In the genomic region with DNA sequence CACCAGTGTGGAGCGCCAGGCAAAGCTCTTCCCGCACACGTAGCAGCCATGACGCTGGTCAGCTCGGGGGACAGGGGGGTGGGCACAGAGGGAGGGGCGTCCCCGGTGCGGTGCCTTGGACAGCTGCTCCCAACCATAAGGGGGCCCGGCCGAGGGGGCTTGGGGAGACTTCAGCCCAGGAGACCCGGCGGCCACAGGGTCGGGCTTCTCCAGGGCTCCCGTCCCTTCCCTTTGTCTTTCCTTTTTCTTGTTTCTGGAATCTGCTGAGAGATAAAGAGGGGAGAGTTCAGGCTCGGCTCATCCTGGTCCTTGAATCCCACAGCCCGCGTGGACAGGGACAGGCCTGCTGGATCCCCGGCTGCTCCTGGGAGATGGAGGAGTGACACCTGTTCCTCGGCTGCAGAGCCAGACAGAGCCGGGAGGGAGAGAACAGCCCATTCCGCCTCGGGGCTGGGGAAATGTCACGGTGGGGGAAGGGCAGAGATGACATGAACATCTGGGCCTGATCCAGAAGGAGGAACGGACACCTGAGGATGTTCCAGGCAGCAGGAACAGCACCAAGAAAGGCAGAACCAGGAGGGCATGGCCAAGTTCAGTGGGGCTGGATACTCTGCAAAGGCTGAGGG, we compare ENCODE assay signal across 11 cellular contexts. TPM values are rescaled to one million over a fixed set of nuclear protein-coding genes. Genes with fewer than 3 reads are reported as not detected.
DNase-seq lines count a peak whose midpoint lies in the region; ATAC-seq and TF ChIP-seq lines count a peak whose summit lies in the region.
"Had no signal": no experiment of that assay in that cellular context is flagged by ENCODE, and none has a peak within 500 bp of the region (broad histone marks: within the 10 kb centered on the region; RNA-seq: fewer than 3 reads in every experiment).

No MANE protein-coding gene starts in this region.

- no peak for DNase-seq in CD4-positive, CD25-positive, alpha-beta regulatory T cell
- DNase-seq in GM23338 (ENCODE audit: low spot score) = no peak
- no peak for DNase-seq in activated naive CD8-positive, alpha-beta T cell treated with anti-CD3 and anti-CD28 coated beads for 36 hours
- no peak for DNase-seq in Peyer's patch
- DNase-seq: DMS153, foreskin keratinocyte, NCI-H2171 had no signal

- no peak overlapping the region for H3K27ac ChIP-seq in CD4-positive, CD25-positive, alpha-beta regulatory T cell (ENCODE audit: insufficient read depth, low read length, poor library complexity, severe bottlenecking)
- no peak overlapping the region for H3K27ac ChIP-seq in GM23338 (ENCODE audit: low read depth)
- no peak overlapping the region for H3K27ac ChIP-seq in Peyer's patch
- H3K27ac ChIP-seq: foreskin keratinocyte had no signal

- H3K4me1 Mint-ChIP-seq in CD4-positive, CD25-positive, alpha-beta regulatory T cell = peaks cover 8 to 67% (median 32%) of the 10 kb centered on the region in 4 donors
- H3K4me1 Mint-ChIP-seq in GM23338 (peaks cover 20% of the 10 kb centered on the region), nephron (peaks cover 22% of the 10 kb centered on the region)
- H3K4me1 Mint-ChIP-seq in activated naive CD8-positive, alpha-beta T cell treated with anti-CD3 and anti-CD28 coated beads for 36 hours = peaks cover 50% of the 10 kb centered on the region

- no peaks in the 10 kb centered on the region for H3K27me3 ChIP-seq in CD4-positive, CD25-positive, alpha-beta regulatory T cell (ENCODE audit: control insufficient read depth, insufficient read depth, low read length)
- H3K27me3 ChIP-seq in GM23338 (ENCODE audit: insufficient read depth) (no peaks in the 10 kb centered on the region), Peyer's patch (no peaks in the 10 kb centered on the region)
- H3K27me3 ChIP-seq: foreskin keratinocyte had no signal

- no peak for TF ChIP-seq POLR2A in Peyer's patch (IDR thresholded peaks at IDR 0.05)

- H2AFZ ChIP-seq in GM23338 = no peak overlapping the region

- no peaks in the 10 kb centered on the region for H3K9me3 Mint-ChIP-seq in CD4-positive, CD25-positive, alpha-beta regulatory T cell
- no peaks in the 10 kb centered on the region; the same call in 2 of the 3 replicates for H3K9me3 Mint-ChIP-seq in GM23338
- no peaks in the 10 kb centered on the region for H3K9me3 Mint-ChIP-seq in activated naive CD8-positive, alpha-beta T cell treated with anti-CD3 and anti-CD28 coated beads for 36 hours
- H3K9me3 Mint-ChIP-seq in nephron = no peaks in the 10 kb centered on the region

- H3K36me3 Mint-ChIP-seq in CD4-positive, CD25-positive, alpha-beta regulatory T cell = peaks cover 16% of the 10 kb centered on the region
- H3K36me3 Mint-ChIP-seq in GM23338 (ENCODE audit: low read depth) (peaks cover 21% of the 10 kb centered on the region), nephron (ENCODE audit: low read depth) (peaks cover 28% of the 10 kb centered on the region)
- H3K36me3 Mint-ChIP-seq in activated naive CD8-positive, alpha-beta T cell treated with anti-CD3 and anti-CD28 coated beads for 36 hours = peaks cover 35% of the 10 kb centered on the region

- H3K4me1 ChIP-seq in CD4-positive, CD25-positive, alpha-beta regulatory T cell (ENCODE audit: control insufficient read depth, insufficient read depth, low read length, poor library complexity, severe bottlenecking) = peaks cover 60% of the 10 kb centered on the region
- peaks cover 19% of the 10 kb centered on the region for H3K4me1 ChIP-seq in GM23338 (ENCODE audit: insufficient read depth)
- H3K4me1 ChIP-seq in Peyer's patch = peaks cover 0 to 34% (median 5%) of the 10 kb centered on the region in 4 donors

- H3K4me3 ChIP-seq in CD4-positive, CD25-positive, alpha-beta regulatory T cell (ENCODE audit: low read depth, low read length) = no peak overlapping the region
- no peak overlapping the region for H3K4me3 ChIP-seq in GM23338
- H3K4me3 ChIP-seq in Peyer's patch = peak overlapping the region in 1 of 4 donors; percentile 96

- H3K4me3 Mint-ChIP-seq in CD4-positive, CD25-positive, alpha-beta regulatory T cell = peak overlapping the region; percentile 46 to 93 (median 90)
- H3K4me3 Mint-ChIP-seq in GM23338 = peak overlapping the region; percentile 54
- peak overlapping the region; percentile 60 for H3K4me3 Mint-ChIP-seq in activated naive CD8-positive, alpha-beta T cell treated with anti-CD3 and anti-CD28 coated beads for 36 hours
- H3K4me3 Mint-ChIP-seq in nephron = peak overlapping the region; percentile 90 to 94 (median 91)

- ATAC-seq in CD4-positive, CD25-positive, alpha-beta regulatory T cell (ENCODE audit: low read depth in 2 of 2) = no peak
- ATAC-seq in GM23338 (no peak), HG02571 (IDR thresholded peaks at IDR 0.05; ENCODE audit: unreplicated experiment) (no peak), GM21717 (IDR thresholded peaks at IDR 0.05; ENCODE audit: unreplicated experiment) (no peak)
- ATAC-seq: foreskin keratinocyte, SK-N-SH treated with all-trans-retinoic acid at 6 μM for 48 hours had no signal

- no peak for TF ChIP-seq CTCF in GM23338 (conservative IDR thresholded peaks at IDR 0.05; ENCODE audit: low read depth in 2 of 2)
- TF ChIP-seq CTCF in nephron (IDR thresholded peaks at IDR 0.05; ENCODE audit: unreplicated experiment in 3 of 3) = no peak
- no peak for TF ChIP-seq CTCF in Peyer's patch (IDR thresholded peaks at IDR 0.05)

- H3K9me2 ChIP-seq in GM23338 (ENCODE audit: insufficient read depth) = 0 out of 2 replicates have a peak, but pooled peaks cover 3% of the 10 kb centered on the region

- H3K36me3 ChIP-seq in CD4-positive, CD25-positive, alpha-beta regulatory T cell (ENCODE audit: control insufficient read depth, insufficient read depth, low read length) = peaks cover 18% of the 10 kb centered on the region
- no peaks in the 10 kb centered on the region; the same call in 1 of the 2 replicates for H3K36me3 ChIP-seq in GM23338 (ENCODE audit: insufficient read depth)
- H3K36me3 ChIP-seq in Peyer's patch = peaks cover 0 to 27% (median 0%) of the 10 kb centered on the region in 3 donors

- H3K4me2 ChIP-seq in GM23338 = no peak overlapping the region

- no peaks in the 10 kb centered on the region for H3K9me3 ChIP-seq in CD4-positive, CD25-positive, alpha-beta regulatory T cell (ENCODE audit: control insufficient read depth in 2 of 2, low read length in 2 of 2)
- H3K9me3 ChIP-seq in Peyer's patch = no peaks in the 10 kb centered on the region

- H3K27me3 Mint-ChIP-seq in CD4-positive, CD25-positive, alpha-beta regulatory T cell = no peaks in the 10 kb centered on the region
- peaks cover 17% of the 10 kb centered on the region for H3K27me3 Mint-ChIP-seq in GM23338 (ENCODE audit: insufficient read depth, low read depth, poor library complexity)
- peaks cover 4% of the 10 kb centered on the region for H3K27me3 Mint-ChIP-seq in activated naive CD8-positive, alpha-beta T cell treated with anti-CD3 and anti-CD28 coated beads for 36 hours
- H3K27me3 Mint-ChIP-seq in nephron (ENCODE audit: low read depth) = no peaks in the 10 kb centered on the region

- no peaks in the 10 kb centered on the region for H4K20me1 ChIP-seq in GM23338 (replicated peaks; ENCODE audit: insufficient read depth)

- 0 out of 2 replicates have a peak, but pooled peaks cover 16% of the 10 kb centered on the region for H3F3A ChIP-seq in GM23338 (replicated peaks; ENCODE audit: low read depth)

- peaks cover 3% of the 10 kb centered on the region; the same call in 1 of the 2 replicates for H3K79me2 ChIP-seq in GM23338 (replicated peaks; ENCODE audit: insufficient read depth)

- H3K27ac Mint-ChIP-seq in CD4-positive, CD25-positive, alpha-beta regulatory T cell = peak overlapping the region; percentile 26 to 92 (median 83)
- H3K27ac Mint-ChIP-seq in GM23338 = peak overlapping the region; percentile 3; the same call in 1 of the 2 replicates
- peak overlapping the region; percentile 65 for H3K27ac Mint-ChIP-seq in activated naive CD8-positive, alpha-beta T cell treated with anti-CD3 and anti-CD28 coated beads for 36 hours
- H3K27ac Mint-ChIP-seq in nephron = peak overlapping the region; percentile 86 to 89 (median 88)

TF ChIP-seq in GM23338, 12 proteins besides CTCF, POLR2A, EP300 and RAD21 (continues in another document):
- TF ChIP-seq EZH2phosphoT487 (IDR thresholded peaks at IDR 0.05; ENCODE audit: unreplicated experiment) = no peak

RNA-seq across cellular contexts. Expression of a gene that starts 2.2 kb away (rescaled TPM):
- 15.6 TPM for total RNA-seq in CD4-positive, CD25-positive, alpha-beta regulatory T cell
- 1 to 10 TPM; 4.8 to 6.5 (median 5.7) TPM for polyA plus RNA-seq in CD4-positive, CD25-positive, alpha-beta regulatory T cell
- total RNA-seq in GM23338 (2014; rRNA removed; shearing (Covaris generic)) = 10.7 and 12.9 TPM in 2 replicates
- polyA plus RNA-seq in GM23338 (2016; fragmentation: Nextera tagmentation; extraction: Ambion mirVana) = 5.6 and 6.0 TPM in 2 replicates
- total RNA-seq in activated naive CD8-positive, alpha-beta T cell treated with anti-CD3 and anti-CD28 coated beads for 36 hours = 10 to 100 TPM; 11.9 to 12.1 TPM
- 10 to 100 TPM in 3 of 4 donors, 1 to 10 TPM in 1; 5.8 to 22.5 (median 19.8) TPM for total RNA-seq in Peyer's patch

RNA-seq across cellular contexts. Expression of a gene that starts 15.6 kb away (rescaled TPM):
- total RNA-seq in CD4-positive, CD25-positive, alpha-beta regulatory T cell = 12.1 TPM
- polyA plus RNA-seq in CD4-positive, CD25-positive, alpha-beta regulatory T cell = 10 to 100 TPM; 34.5 to 59.1 (median 50.5) TPM
- 1.3 and 4.0 TPM in 2 replicates for total RNA-seq in GM23338 (2014; rRNA removed; shearing (Covaris generic))
- polyA plus RNA-seq in GM23338 (2016; fragmentation: Nextera tagmentation; extraction: Ambion mirVana) = 4.4 and 6.2 TPM in 2 replicates
- total RNA-seq in activated naive CD8-positive, alpha-beta T cell treated with anti-CD3 and anti-CD28 coated beads for 36 hours = 1 to 10 TPM; 7.1 to 7.6 TPM
- total RNA-seq in Peyer's patch = 10 to 100 TPM; 38.6 to 53.3 (median 41.1) TPM

RNA-seq across cellular contexts. Expression of a gene that starts 21.3 kb away (rescaled TPM):
- total RNA-seq in CD4-positive, CD25-positive, alpha-beta regulatory T cell = 5.0 TPM
- polyA plus RNA-seq in CD4-positive, CD25-positive, alpha-beta regulatory T cell = 1 to 10 TPM; 6.4 to 9.4 (median 8.6) TPM
- 10.8 and 12.6 TPM in 2 replicates for total RNA-seq in GM23338 (2014; rRNA removed; shearing (Covaris generic))
- 3.0 and 4.2 TPM in 2 replicates for polyA plus RNA-seq in GM23338 (2016; fragmentation: Nextera tagmentation; extraction: Ambion mirVana)
- total RNA-seq in activated naive CD8-positive, alpha-beta T cell treated with anti-CD3 and anti-CD28 coated beads for 36 hours = 10 to 100 TPM; 10.9 to 11.2 TPM
- total RNA-seq in Peyer's patch = 10 to 100 TPM; 12.4 to 22.8 (median 19.1) TPM

RNA-seq across cellular contexts. Expression of a gene that starts 29.5 kb away (rescaled TPM):
- total RNA-seq in CD4-positive, CD25-positive, alpha-beta regulatory T cell = 9.3 TPM
- polyA plus RNA-seq in CD4-positive, CD25-positive, alpha-beta regulatory T cell = 1 to 10 TPM; 1.4 to 3.5 (median 2.5) TPM
- total RNA-seq in GM23338 (2014; rRNA removed; shearing (Covaris generic)) = 7.1 and 7.5 TPM in 2 replicates
- polyA plus RNA-seq in GM23338 (2016; fragmentation: Nextera tagmentation; extraction: Ambion mirVana) = 4.9 and 5.4 TPM in 2 replicates
- 1 to 10 TPM; 6.4 to 7.8 TPM for total RNA-seq in activated naive CD8-positive, alpha-beta T cell treated with anti-CD3 and anti-CD28 coated beads for 36 hours
- 10 to 100 TPM; 13.7 to 55.0 (median 29.3) TPM for total RNA-seq in Peyer's patch

RNA-seq across cellular contexts. Expression of a gene that starts 29.6 kb away (rescaled TPM):
- total RNA-seq in CD4-positive, CD25-positive, alpha-beta regulatory T cell = 4.0 TPM
- 1 to 10 TPM in 1 of 4 donors, under 1 TPM in 3; 0.40 to 1.2 (median 0.66) TPM for polyA plus RNA-seq in CD4-positive, CD25-positive, alpha-beta regulatory T cell
- 34.6 and 43.0 TPM in 2 replicates for total RNA-seq in GM23338 (2014; rRNA removed; shearing (Covaris generic))
- 8.3 and 8.5 TPM in 2 replicates for polyA plus RNA-seq in GM23338 (2016; fragmentation: Nextera tagmentation; extraction: Ambion mirVana)
- 10 to 100 TPM; 11.4 to 11.8 TPM for total RNA-seq in activated naive CD8-positive, alpha-beta T cell treated with anti-CD3 and anti-CD28 coated beads for 36 hours
- total RNA-seq in Peyer's patch = 10 to 100 TPM; 19.8 to 64.8 (median 54.1) TPM

Comparison
In these comparisons a context has a peak if more than half of its experiments do, and no peak if none do; other contexts are left out.
1. H3K27ac Mint-ChIP-seq: peak in every context shown above with its lines; median percentile 88 in nephron; 83 in CD4-positive, CD25-positive, alpha-beta regulatory T cell; 65 in activated naive CD8-positive, alpha-beta T cell treated with anti-CD3 and anti-CD28 coated beads for 36 hours; 3 in GM23338.